8 cellular contexts compared by ENCODE assay signal in genomic region chr10:50417906-50418697, GRCh38.
A peak's percentile ranks its signal among the peaks of the same experiment; 100 is the strongest.
DNase-seq lines count a peak whose midpoint lies in the region; ATAC-seq, FAIRE-seq and TF ChIP-seq lines count a peak whose summit lies in the region.

No MANE protein-coding gene starts in this region.

- H3K4me1 ChIP-seq in astrocyte (ENCODE audit: insufficient read depth, low read length) (peaks cover 13% of the 10 kb centered on the region), hepatocyte (ENCODE audit: insufficient read depth) (peaks cover 6% of the 10 kb centered on the region), rectal smooth muscle tissue (ENCODE audit: control insufficient read depth, insufficient read depth, low read length) (peaks cover 7% of the 10 kb centered on the region)

- TF ChIP-seq CTCF in astrocyte (IDR thresholded peaks at IDR 0.05; ENCODE audit: insufficient read depth, low read depth, low read length) (no peak), hepatocyte (IDR thresholded peaks at IDR 0.05; ENCODE audit: poor library complexity) (no peak)

- peak; percentile 84 for ATAC-seq in GM19035 (IDR thresholded peaks at IDR 0.05; ENCODE audit: unreplicated experiment)
- peak; percentile 83 for ATAC-seq in HG03135 (IDR thresholded peaks at IDR 0.05; ENCODE audit: unreplicated experiment)

- no peaks in the 10 kb centered on the region for H3K27me3 Mint-ChIP-seq in astrocyte (ENCODE audit: low read depth, unreplicated experiment)

- H3K27me3 ChIP-seq in astrocyte (ENCODE audit: insufficient read depth, low read length): no peaks in the 10 kb centered on the region
- H3K27me3 ChIP-seq in hepatocyte: no peaks in the 10 kb centered on the region
- H3K27me3 ChIP-seq in rectal smooth muscle tissue (ENCODE audit: control insufficient read depth, insufficient read depth, low read length): no peaks in the 10 kb centered on the region

- H3K4me3 Mint-ChIP-seq in astrocyte (ENCODE audit: unreplicated experiment): peak overlapping the region; percentile 87

- H3K9me3 ChIP-seq in SK-N-MC (ENCODE audit: low read depth, low read length): no peaks in the 10 kb centered on the region
- no peaks in the 10 kb centered on the region for H3K9me3 ChIP-seq in astrocyte (ENCODE audit: insufficient read depth, low read depth, low read length)
- H3K9me3 ChIP-seq in hepatocyte (ENCODE audit: low read depth): no peaks in the 10 kb centered on the region

- DNase-seq in Ammon's horn (ENCODE audit: low spot score) (peak; percentile 65), SK-N-MC (ENCODE audit: low read depth, low spot score) (no peak), astrocyte (ENCODE audit: low read depth) (peak; percentile 86), hepatocyte (ENCODE audit: low spot score) (peak; percentile 72), cortex of kidney (lab: John Stamatoyannopoulos, UW) (no peak)

- H2AFZ ChIP-seq in astrocyte (ENCODE audit: low read depth, low read length) (peak overlapping the region; percentile 82), hepatocyte (peak overlapping the region; percentile 55)

- H3K4me2 ChIP-seq in astrocyte (ENCODE audit: low read length) (peak overlapping the region; percentile 94), hepatocyte (peak overlapping the region; percentile 90)

- WGBS in hepatocyte (ENCODE audit: low lambda C conversion rate, missing lambda C conversion rate): 5% methylated on average over 61 of the region's 61 CpGs

- H3K4me3 ChIP-seq in SK-N-MC (peak overlapping the region; percentile 75), astrocyte (ENCODE audit: insufficient read depth, low read depth, low read length) (peak overlapping the region; percentile 91), hepatocyte (peak overlapping the region; percentile 86), rectal smooth muscle tissue (ENCODE audit: low read length) (peak overlapping the region; percentile 71)

- H3K27ac Mint-ChIP-seq in astrocyte (ENCODE audit: unreplicated experiment): peak overlapping the region; percentile 83

- peaks cover 19% of the 10 kb centered on the region for H3K4me1 Mint-ChIP-seq in astrocyte (ENCODE audit: low read depth, unreplicated experiment)

- H4K20me1 ChIP-seq in astrocyte (ENCODE audit: insufficient read depth, low read length): peaks cover 25% of the 10 kb centered on the region
- H4K20me1 ChIP-seq in hepatocyte (ENCODE audit: insufficient read depth, poor library complexity, severe bottlenecking): peaks cover 2% of the 10 kb centered on the region

- no peaks in the 10 kb centered on the region for H3K36me3 Mint-ChIP-seq in astrocyte (ENCODE audit: low read depth, unreplicated experiment)

- H3K27ac ChIP-seq in SK-N-MC (no peak overlapping the region), astrocyte (ENCODE audit: low read depth, low read length) (peak overlapping the region; percentile 71), hepatocyte (peak overlapping the region; percentile 74), rectal smooth muscle tissue (ENCODE audit: low read depth, low read length) (peak overlapping the region; percentile 69)

- peaks cover 44% of the 10 kb centered on the region for H3K79me2 ChIP-seq in astrocyte (ENCODE audit: insufficient read depth, low read length)
- H3K79me2 ChIP-seq in hepatocyte: peaks cover 47% of the 10 kb centered on the region

- no peaks in the 10 kb centered on the region for H3K9me3 Mint-ChIP-seq in astrocyte (ENCODE audit: unreplicated experiment)

- no peaks in the 10 kb centered on the region for H3K9me2 ChIP-seq in hepatocyte (replicated peaks; ENCODE audit: insufficient read depth)

- peak overlapping the region; percentile 45 for H3K9ac ChIP-seq in SK-N-MC (ENCODE audit: insufficient read length)
- H3K9ac ChIP-seq in astrocyte (ENCODE audit: low read length): peak overlapping the region; percentile 84
- H3K9ac ChIP-seq in rectal smooth muscle tissue (ENCODE audit: low read length): peak overlapping the region; percentile 38

- no peaks in the 10 kb centered on the region for H3K36me3 ChIP-seq in SK-N-MC (ENCODE audit: insufficient read depth, low read length)
- no peaks in the 10 kb centered on the region for H3K36me3 ChIP-seq in astrocyte (ENCODE audit: insufficient read depth, low read length)
- no peaks in the 10 kb centered on the region for H3K36me3 ChIP-seq in hepatocyte (replicated peaks; ENCODE audit: insufficient read depth, low read depth)
- no peaks in the 10 kb centered on the region for H3K36me3 ChIP-seq in rectal smooth muscle tissue (ENCODE audit: control insufficient read depth, insufficient read depth, low read length)

- FAIRE-seq in astrocyte (lab: Jason Lieb, UNC): no peak

Comparison
In these comparisons a context has a peak if more than half of its experiments do, and no peak if none do; other contexts are left out.
1. DNase-seq: peak in Ammon's horn (single experiment), astrocyte (single experiment) and hepatocyte (single experiment); none in SK-N-MC (single experiment) and cortex of kidney (single experiment).
2. Peak in every context shown above with its lines, with median percentiles within 50 percentile points of each other: H3K4me3 ChIP-seq and H3K9ac ChIP-seq.